Comparison of ENCODE assay signal across 28 cellular contexts in genomic region chr7:130223646-130224045, GRCh38. TPM values are rescaled to one million over a fixed set of nuclear protein-coding genes. Genes with fewer than 3 reads are reported as not detected.
"Had no signal": no experiment of that assay in that cellular context is flagged by ENCODE, and none has a peak within 500 bp of the region (broad histone marks: within the 10 kb centered on the region; RNA-seq: fewer than 3 reads in every experiment).

No MANE protein-coding gene starts in this region.

- H3K36me3 ChIP-seq: ascending aorta had no signal

- H3K9me3 ChIP-seq: ascending aorta, body of pancreas had no signal

- H3K4me1 ChIP-seq: ascending aorta had no signal

- H3K4me3 ChIP-seq: ascending aorta, body of pancreas had no signal

- H3K27me3 Mint-ChIP-seq: activated CD8-positive, alpha-beta memory T cell treated with anti-CD3 and anti-CD28 coated beads, Interleukin-2, amount 10 ng/mL, durations not matched to agents 7 days and 5 days; activated T-cell treated with anti-CD3 and anti-CD28 coated beads, Interleukin-2, amount 50 U/mL, for 24 hours had no signal

- H3K27ac ChIP-seq: ascending aorta, body of pancreas had no signal

- H3K36me3 Mint-ChIP-seq: activated CD8-positive, alpha-beta memory T cell treated with anti-CD3 and anti-CD28 coated beads, Interleukin-2, amount 10 ng/mL, durations not matched to agents 7 days and 5 days; activated naive CD4-positive, alpha-beta T cell treated with anti-CD3 and anti-CD28 coated beads, Interleukin-2, amount 50 U/mL, for 72 hours had no signal

- H3K4me3 Mint-ChIP-seq: activated CD8-positive, alpha-beta memory T cell treated with anti-CD3 and anti-CD28 coated beads, Interleukin-2, amount 10 ng/mL, durations not matched to agents 7 days and 5 days; activated naive CD8-positive, alpha-beta T cell treated with anti-CD3 and anti-CD28 coated beads, Interleukin-2, amount 50 U/mL, for 24 hours; activated T-cell treated with anti-CD3 and anti-CD28 coated beads, Interleukin-2, amount 50 U/mL, for 24 hours; activated T-helper 1 cell treated with anti-CD3 and anti-CD28 coated beads, Interleukin-12 subunit alpha, Interleukin-12 subunit beta, Interleukin-2, Interleukin-4 antibody, amounts not matched to agents 30 ng/mL and 10 ng/mL and 1 ng/mL, durations not matched to agents 14 hours and 24 hours and 36 hours; central memory CD8-positive, alpha-beta T cell; T-helper 17 cell; WTC11 had no signal

- ATAC-seq: activated CD8-positive, alpha-beta memory T cell treated with anti-CD3 and anti-CD28 coated beads, Interleukin-2, amount 10 ng/mL, durations not matched to agents 7 days and 5 days; activated naive CD4-positive, alpha-beta T cell treated with anti-CD3 and anti-CD28 coated beads, Interleukin-2, amount 50 U/mL, for 72 hours; activated naive CD8-positive, alpha-beta T cell treated with anti-CD3 and anti-CD28 coated beads, Interleukin-2, amount 50 U/mL, for 24 hours; body of pancreas; T-helper 17 cell; WTC11 had no signal

- H3K27ac Mint-ChIP-seq: activated CD8-positive, alpha-beta memory T cell treated with anti-CD3 and anti-CD28 coated beads, Interleukin-2, amount 10 ng/mL, durations not matched to agents 7 days and 5 days; activated naive CD8-positive, alpha-beta T cell treated with anti-CD3 and anti-CD28 coated beads, Interleukin-2, amount 50 U/mL, for 24 hours; activated T-cell treated with anti-CD3 and anti-CD28 coated beads, Interleukin-2, amount 50 U/mL, for 24 hours; activated T-helper 1 cell treated with anti-CD3 and anti-CD28 coated beads, Interleukin-12 subunit alpha, Interleukin-12 subunit beta, Interleukin-2, Interleukin-4 antibody, amounts not matched to agents 30 ng/mL and 10 ng/mL and 1 ng/mL, durations not matched to agents 14 hours and 24 hours and 36 hours; T-helper 17 cell; WTC11 had no signal

- DNase-seq: activated CD4-positive, alpha-beta T cell treated with anti-CD3 and anti-CD28 coated beads for 48 hours; activated CD4-positive, alpha-beta T cell treated with anti-CD3 and anti-CD28 coated beads, Interleukin-2, amount 50 U/mL, for 4 hours; activated CD4-positive, CD25-positive, alpha-beta regulatory T cell treated with anti-CD3 and anti-CD28 coated beads, Interleukin-2, amount 50 U/mL, for 72 hours; activated CD8-positive, alpha-beta memory T cell treated with anti-CD3 and anti-CD28 coated beads, Interleukin-2, amount 10 ng/mL, durations not matched to agents 7 days and 5 days; activated effector memory CD4-positive, alpha-beta T cell treated with anti-CD3 and anti-CD28 coated beads, Interleukin-2, amount 50 U/mL, for 16 hours; activated naive CD4-positive, alpha-beta T cell treated with Interleukin-2 at 50 U/mL for 16 hours; activated naive CD8-positive, alpha-beta T cell treated with anti-CD3 and anti-CD28 coated beads, Interleukin-2, amount 50 U/mL, for 24 hours; activated T-cell treated with anti-CD3 and anti-CD28 coated beads, Interleukin-2, amount 50 U/mL, for 24 hours; amniotic stem cell; body of pancreas; Kasumi-1; NCI-H1092; NCI-H1417; NCI-H1694; NCI-H2029; NCI-H2107; NCI-H345; NCI-H510A; NCI-H69; SHP77 treated with DMSO at 0.1 percent for 48 hours; T-helper 17 cell; T-helper 9 cell had no signal

- H3K9me3 Mint-ChIP-seq: activated naive CD4-positive, alpha-beta T cell treated with anti-CD3 and anti-CD28 coated beads, Interleukin-2, amount 50 U/mL, for 72 hours; activated naive CD8-positive, alpha-beta T cell treated with anti-CD3 and anti-CD28 coated beads, Interleukin-2, amount 50 U/mL, for 24 hours; activated T-cell treated with anti-CD3 and anti-CD28 coated beads, Interleukin-2, amount 50 U/mL, for 24 hours; activated T-helper 1 cell treated with anti-CD3 and anti-CD28 coated beads, Interleukin-12 subunit alpha, Interleukin-12 subunit beta, Interleukin-2, Interleukin-4 antibody, amounts not matched to agents 30 ng/mL and 10 ng/mL and 1 ng/mL, durations not matched to agents 14 hours and 24 hours and 36 hours; central memory CD8-positive, alpha-beta T cell had no signal

- H3K27me3 ChIP-seq: ascending aorta, body of pancreas had no signal

- H3K4me1 Mint-ChIP-seq: activated naive CD8-positive, alpha-beta T cell treated with anti-CD3 and anti-CD28 coated beads, Interleukin-2, amount 50 U/mL, for 24 hours; central memory CD8-positive, alpha-beta T cell had no signal

RNA-seq across cellular contexts. Expression of gene SSMEM1, which starts 16.0 kb away (rescaled TPM):
- total RNA-seq: activated CD8-positive, alpha-beta memory T cell treated with anti-CD3 and anti-CD28 coated beads, Interleukin-2, amount 10 ng/mL, durations not matched to agents 7 days and 5 days; activated naive CD4-positive, alpha-beta T cell treated with anti-CD3 and anti-CD28 coated beads, Interleukin-2, amount 50 U/mL, for 72 hours; activated T-helper 1 cell treated with anti-CD3 and anti-CD28 coated beads, Interleukin-12 subunit alpha, Interleukin-12 subunit beta, Interleukin-2, Interleukin-4 antibody, amounts not matched to agents 30 ng/mL and 10 ng/mL and 1 ng/mL, durations not matched to agents 14 hours and 24 hours and 36 hours; ascending aorta; body of pancreas; T-helper 17 cell; WTC11 had no signal

RNA-seq across cellular contexts. Expression of gene CPA2, which starts 43.0 kb away (rescaled TPM):
- total RNA-seq: activated CD8-positive, alpha-beta memory T cell treated with anti-CD3 and anti-CD28 coated beads, Interleukin-2, amount 10 ng/mL, durations not matched to agents 7 days and 5 days; activated T-helper 1 cell treated with anti-CD3 and anti-CD28 coated beads, Interleukin-12 subunit alpha, Interleukin-12 subunit beta, Interleukin-2, Interleukin-4 antibody, amounts not matched to agents 30 ng/mL and 10 ng/mL and 1 ng/mL, durations not matched to agents 14 hours and 24 hours and 36 hours; ascending aorta; SK-MEL-5; T-helper 17 cell had no signal
